In genomic region chr6:109222848-109223247, GRCh38 we compare ENCODE assay signal across 15 cellular contexts.
DNase-seq lines count a peak whose midpoint lies in the region; ATAC-seq, FAIRE-seq and TF ChIP-seq lines count a peak whose summit lies in the region.
"Had no signal": no experiment of that assay in that cellular context is flagged by ENCODE, and none has a peak within 500 bp of the region (broad histone marks: within the 10 kb centered on the region; RNA-seq: fewer than 3 reads in every experiment).

No MANE protein-coding gene starts in this region.

- H3K9me3 Mint-ChIP-seq in activated naive CD8-positive, alpha-beta T cell (ENCODE audit: low read depth), result no peaks in the 10 kb centered on the region
- no peaks in the 10 kb centered on the region for H3K9me3 Mint-ChIP-seq in activated naive CD8-positive, alpha-beta T cell treated with anti-CD3 and anti-CD28 coated beads, Interleukin-2, amount 50 U/mL, for 24 hours
- no peaks in the 10 kb centered on the region for H3K9me3 Mint-ChIP-seq in natural killer cell treated with Interleukin-12 subunit alpha and Interleukin-12 subunit beta and Interleukin-15 and Interleukin-18, amount 100 ng/mL, for 72 hours
- H3K9me3 Mint-ChIP-seq: CD4-positive, alpha-beta T cell; H9 had no signal

- H3K4me2 ChIP-seq in K562 (ENCODE audit: insufficient read depth, low read length), result no peak overlapping the region

- no peak for TF ChIP-seq RAD21 in K562 (CRISPR knock-in tag; conservative IDR thresholded peaks at IDR 0.05 in 1 of 2, IDR thresholded peaks at IDR 0.05 in 1 of 2)

- no peak for ATAC-seq in activated naive CD8-positive, alpha-beta T cell treated with anti-CD3 and anti-CD28 coated beads, Interleukin-2, amount 50 U/mL, for 24 hours
- no peak; the same call in 2 of the 3 replicates for ATAC-seq in K562
- ATAC-seq in natural killer cell treated with Interleukin-12 subunit alpha and Interleukin-12 subunit beta and Interleukin-15 and Interleukin-18, amount 100 ng/mL, for 72 hours, result peak; percentile 40 to 66

- TF ChIP-seq EP300 in K562 (IDR thresholded peaks at IDR 0.05; ENCODE audit: low read length), result no peak

- no peak overlapping the region for H2AFZ ChIP-seq in K562 (ENCODE audit: low read depth, low read length)

- no peaks in the 10 kb centered on the region for H4K20me1 ChIP-seq in K562 (replicated peaks; ENCODE audit: control insufficient read depth, insufficient read depth, low read length)

- H3K9me3 ChIP-seq in K562 (replicated peaks; ENCODE audit: control insufficient read depth, insufficient read depth, low read depth, low read length) (no peaks in the 10 kb centered on the region), testis (no peaks in the 10 kb centered on the region)

- peaks cover 27% of the 10 kb centered on the region for H3K4me1 Mint-ChIP-seq in activated naive CD8-positive, alpha-beta T cell (ENCODE audit: low read depth)
- H3K4me1 Mint-ChIP-seq in activated naive CD8-positive, alpha-beta T cell treated with anti-CD3 and anti-CD28 coated beads, Interleukin-2, amount 50 U/mL, for 24 hours, result peaks cover 17% of the 10 kb centered on the region
- peaks cover 35 to 36% of the 10 kb centered on the region in 2 donors for H3K4me1 Mint-ChIP-seq in natural killer cell treated with Interleukin-12 subunit alpha and Interleukin-12 subunit beta and Interleukin-15 and Interleukin-18, amount 100 ng/mL, for 72 hours (ENCODE audit: low read depth in 2 of 2)
- H3K4me1 Mint-ChIP-seq: B cell had no signal

- no peaks in the 10 kb centered on the region for H3K79me2 ChIP-seq in K562 (ENCODE audit: control insufficient read depth, insufficient read depth, low read length)

- POLR2A ChIA-PET in K562 (lab: Yijun Ruan, JAX), result interaction anchor here (0.7 kb wide), 1 partner anchor 273 kb away, joined by 3 read pairs; no protein-coding TSS in a partner anchor

- H3K27ac ChIP-seq in K562 (ENCODE audit: extremely low read depth, low read depth, low read length) (no peak overlapping the region), testis (no peak overlapping the region)

- intact Hi-C loops in K562 (cut with micrococcal nuclease), result no loop called here
- intact Hi-C loops in testis (cut with DNase I; ENCODE audit: low total_unique reads), result no loop called here

- BruUV-seq in K562 (replicated peaks; lab: Mats Ljungman, UMichigan), result no TSS peak

- peaks cover 3% of the 10 kb centered on the region for H3K36me3 Mint-ChIP-seq in activated naive CD8-positive, alpha-beta T cell
- no peaks in the 10 kb centered on the region for H3K36me3 Mint-ChIP-seq in activated naive CD8-positive, alpha-beta T cell treated with anti-CD3 and anti-CD28 coated beads, Interleukin-2, amount 50 U/mL, for 24 hours (ENCODE audit: low read depth)
- H3K36me3 Mint-ChIP-seq in natural killer cell treated with Interleukin-12 subunit alpha and Interleukin-12 subunit beta and Interleukin-15 and Interleukin-18, amount 100 ng/mL, for 72 hours, result no peaks in the 10 kb centered on the region

- DNase-seq in activated naive CD8-positive, alpha-beta T cell treated with anti-CD3 and anti-CD28 coated beads, Interleukin-2, amount 50 U/mL, for 24 hours, result no peak
- DNase-seq in K562 (ENCODE audit: extremely low read depth in 1 of 4, low spot score in 3 of 4) (no peak), testis (no peak), NCI-H510A treated with DMSO at 0.1 percent for 48 hours (lab: John Stamatoyannopoulos, UW) (no peak), COLO829 (ENCODE audit: low spot score) (no peak)
- no peak for DNase-seq in natural killer cell treated with Interleukin-12 subunit alpha and Interleukin-12 subunit beta and Interleukin-15 and Interleukin-18, amount 100 ng/mL, for 72 hours (ENCODE audit: low spot score)
- DNase-seq: C1 segment of cervical spinal cord; CD4-positive, alpha-beta T cell; DMS79; GOT3; H9; IMR-90 had no signal

- H3K27ac Mint-ChIP-seq in activated naive CD8-positive, alpha-beta T cell, result peak overlapping the region; percentile 18
- H3K27ac Mint-ChIP-seq in activated naive CD8-positive, alpha-beta T cell treated with anti-CD3 and anti-CD28 coated beads, Interleukin-2, amount 50 U/mL, for 24 hours, result no peak overlapping the region
- H3K27ac Mint-ChIP-seq in natural killer cell treated with Interleukin-12 subunit alpha and Interleukin-12 subunit beta and Interleukin-15 and Interleukin-18, amount 100 ng/mL, for 72 hours, result peak overlapping the region; percentile 53 to 80
- H3K27ac Mint-ChIP-seq: B cell; CD4-positive, alpha-beta T cell; H9 had no signal

- peaks cover 0 to 3% of the 10 kb centered on the region in 2 experiments; a peak in 1 of 5 replicates for H3K4me1 ChIP-seq in K562 (replicated peaks in 1 of 2; ENCODE audit: control insufficient read depth in 2 of 2, insufficient read depth in 2 of 2, low read length in 2 of 2)
- H3K4me1 ChIP-seq in testis, result peaks cover 4% of the 10 kb centered on the region

- no peaks in the 10 kb centered on the region for H3K27me3 Mint-ChIP-seq in activated naive CD8-positive, alpha-beta T cell
- H3K27me3 Mint-ChIP-seq in activated naive CD8-positive, alpha-beta T cell treated with anti-CD3 and anti-CD28 coated beads, Interleukin-2, amount 50 U/mL, for 24 hours, result no peaks in the 10 kb centered on the region
- H3K27me3 Mint-ChIP-seq in natural killer cell treated with Interleukin-12 subunit alpha and Interleukin-12 subunit beta and Interleukin-15 and Interleukin-18, amount 100 ng/mL, for 72 hours, result peaks cover 3 to 6% of the 10 kb centered on the region in 2 donors

- in situ Hi-C loops in K562 (cut with MboI), result no loop called here

- no peaks in the 10 kb centered on the region for H3K27me3 ChIP-seq in K562 (ENCODE audit: control insufficient read depth in 2 of 2, insufficient read depth in 2 of 2, low read length in 2 of 2)
- H3K27me3 ChIP-seq in testis, result no peaks in the 10 kb centered on the region

- H3K4me3 ChIP-seq in K562 (no peak overlapping the region), testis (no peak overlapping the region)

- CTCF ChIA-PET in K562 (lab: Yijun Ruan, JAX; ENCODE audit: low intra/inter-chr PET ratio), result no interaction called here

- TF ChIP-seq CTCF in K562 (IDR thresholded peaks at IDR 0.05 in 2 of 3, conservative IDR thresholded peaks at IDR 0.05 in 1 of 3; ENCODE audit: insufficient read depth in 2 of 3, low read depth in 1 of 3, low read length in 3 of 3), result no peak
- TF ChIP-seq CTCF in testis (IDR thresholded peaks at IDR 0.05), result no peak

- no peaks in the 10 kb centered on the region for H3K36me3 ChIP-seq in K562 (ENCODE audit: control insufficient read depth, insufficient read depth, low read length)
- no peaks in the 10 kb centered on the region for H3K36me3 ChIP-seq in testis (ENCODE audit: low read depth, missing control alignments)

- FAIRE-seq in K562 (lab: Jason Lieb, UNC), result no peak
- FAIRE-seq: GM12891 had no signal

- H3K9ac ChIP-seq in K562 (ENCODE audit: insufficient read depth in 1 of 2, low read depth in 2 of 2, low read length in 2 of 2), result no peak overlapping the region

- H3K4me3 Mint-ChIP-seq in activated naive CD8-positive, alpha-beta T cell, result no peak overlapping the region
- no peak overlapping the region for H3K4me3 Mint-ChIP-seq in activated naive CD8-positive, alpha-beta T cell treated with anti-CD3 and anti-CD28 coated beads, Interleukin-2, amount 50 U/mL, for 24 hours
- peak overlapping the region; percentile 48 for H3K4me3 Mint-ChIP-seq in natural killer cell treated with Interleukin-12 subunit alpha and Interleukin-12 subunit beta and Interleukin-15 and Interleukin-18, amount 100 ng/mL, for 72 hours
- H3K4me3 Mint-ChIP-seq: B cell; CD4-positive, alpha-beta T cell; H9 had no signal

- TF ChIP-seq POLR2A in K562 (conservative IDR thresholded peaks at IDR 0.05), result no peak
- TF ChIP-seq POLR2A in testis (IDR thresholded peaks at IDR 0.05), result no peak

- 27% methylated on average over 3 of the region's 3 CpGs for WGBS in K562 (ENCODE audit: insufficient coverage, low coverage, missing lambda C conversion rate)
- WGBS in testis, 2 donors, result 70 to 82% methylated on average over 3 of the region's 3 CpGs

- H3K9me1 ChIP-seq in K562 (ENCODE audit: control insufficient read depth, insufficient read depth, low read length), result no peaks in the 10 kb centered on the region

TF ChIP-seq in K562, 482 proteins besides CTCF, POLR2A, EP300 and RAD21 (continues in another document):
- TF ChIP-seq ZNF740 (CRISPR knock-in tag; IDR thresholded peaks at IDR 0.05) (no peak), ZNF740 (tag; IDR thresholded peaks at IDR 0.05) (no peak), HMBOX1 (IDR thresholded peaks at IDR 0.05) (peak; percentile 44; the same call in 1 of the 2 replicates), JUND (IDR thresholded peaks at IDR 0.05; ENCODE audit: borderline replicate concordance, low read depth, low read length) (no peak), JUND (tag; IDR thresholded peaks at IDR 0.05; ENCODE audit: borderline replicate concordance, low read depth, low read length) (peak; percentile 29; the same call in 1 of the 3 replicates), ELK1 (CRISPR knock-in tag; IDR thresholded peaks at IDR 0.05) (no peak), CC2D1A (IDR thresholded peaks at IDR 0.05) (no peak), FIP1L1 (IDR thresholded peaks at IDR 0.05; ENCODE audit: low read depth, low read length, poor library complexity, severe bottlenecking) (no peak), SMARCA5 (IDR thresholded peaks at IDR 0.05) (no peak)

Comparison
In these comparisons a context has a peak if more than half of its experiments do, and no peak if none do; other contexts are left out.
1. ATAC-seq: peak in natural killer cell treated with Interleukin-12 subunit alpha and Interleukin-12 subunit beta and Interleukin-15 and Interleukin-18, amount 100 ng/mL, for 72 hours (2 of 2); none in activated naive CD8-positive, alpha-beta T cell treated with anti-CD3 and anti-CD28 coated beads, Interleukin-2, amount 50 U/mL, for 24 hours (single experiment) and K562 (single experiment).